In genomic region chr3:24305795-24306467, GRCh38 we compare ENCODE assay signal across 1 cellular context.
A peak's percentile ranks its signal among the peaks of the same experiment; 100 is the strongest.
TF ChIP-seq lines count a peak whose summit lies in the region.

No MANE protein-coding gene starts in this region.

TF ChIP-seq in K562, 482 proteins besides CTCF, POLR2A, EP300 and RAD21 (continued from another document):
- no peak for TF ChIP-seq POLR2G (IDR thresholded peaks at IDR 0.05; ENCODE audit: low read depth, low read length)
- TF ChIP-seq RUNX1 (IDR thresholded peaks at IDR 0.05; ENCODE audit: low read depth) = no peak
- no peak for TF ChIP-seq PPARD (CRISPR knock-in tag; IDR thresholded peaks at IDR 0.05)
- peak; percentile 48; the same call in 1 of the 2 replicates for TF ChIP-seq PML (IDR thresholded peaks at IDR 0.05; ENCODE audit: low read length)
- peak; percentile 46; the same call in 1 of the 2 replicates for TF ChIP-seq GATAD2B (IDR thresholded peaks at IDR 0.05; ENCODE audit: borderline replicate concordance)
- TF ChIP-seq VEZF1 (CRISPR knock-in tag; IDR thresholded peaks at IDR 0.05) = peak; percentile 38; the same call in 1 of the 2 replicates
- no peak for TF ChIP-seq PCBP2 (IDR thresholded peaks at IDR 0.05; ENCODE audit: low read depth, low read length, poor library complexity, severe bottlenecking)
- TF ChIP-seq ZBTB8A (IDR thresholded peaks at IDR 0.05; ENCODE audit: partially characterized antibody) = no peak
- no peak for TF ChIP-seq IRF9 (tag; IDR thresholded peaks at IDR 0.05)
- no peak for TF ChIP-seq HCFC1 (IDR thresholded peaks at IDR 0.05; ENCODE audit: low read depth, low read length)
- no peak for TF ChIP-seq FOXJ3 (CRISPR knock-in tag; IDR thresholded peaks at IDR 0.05)
- TF ChIP-seq ZSCAN29 (IDR thresholded peaks at IDR 0.05) = no peak
- 0 out of 2 replicates have a peak, but pooled peaks have one; percentile 56 for TF ChIP-seq LEF1 (IDR thresholded peaks at IDR 0.05)
